Comparison of ENCODE assay signal across 18 cellular contexts in genomic region chr12:63816031-63816430, GRCh38. TPM values are rescaled to one million over a fixed set of nuclear protein-coding genes. Genes with fewer than 3 reads are reported as not detected.
DNase-seq lines count a peak whose midpoint lies in the region; ATAC-seq and TF ChIP-seq lines count a peak whose summit lies in the region.
"Had no signal": no experiment of that assay in that cellular context is flagged by ENCODE, and none has a peak within 500 bp of the region (broad histone marks: within the 10 kb centered on the region; RNA-seq: fewer than 3 reads in every experiment).

No MANE protein-coding gene starts in this region.

- no peaks in the 10 kb centered on the region for H3K9me3 ChIP-seq in HCT116 (ENCODE audit: control insufficient read depth in 1 of 2, insufficient read depth in 1 of 2, low read depth in 1 of 2, low read length in 2 of 2)
- H3K9me3 ChIP-seq: SJSA1 had no signal

- TF ChIP-seq POLR2A in HCT116 (IDR thresholded peaks at IDR 0.05; ENCODE audit: borderline replicate concordance, extremely low read depth, insufficient read depth, insufficient read length): no peak

- POLR2A ChIA-PET in HCT116 (lab: Charles Lee): no interaction called here

- H3K27ac ChIP-seq in HCT116 (ENCODE audit: low read depth, low read length): no peak overlapping the region
- H3K27ac ChIP-seq: SJSA1 had no signal

- H3K4me2 ChIP-seq in HCT116 (ENCODE audit: low read length): no peak overlapping the region

- H3K9ac ChIP-seq in HCT116 (ENCODE audit: low read length): no peak overlapping the region

- H3K27me3 ChIP-seq in HCT116 (ENCODE audit: insufficient read depth, low read length): no peaks in the 10 kb centered on the region
- H3K27me3 ChIP-seq: SJSA1 had no signal

- CTCF ChIA-PET in HCT116 (lab: Charles Lee): no interaction called here

- no peaks in the 10 kb centered on the region for H3K4me1 ChIP-seq in HCT116 (ENCODE audit: control insufficient read depth in 1 of 2, insufficient read depth in 2 of 2, low read length in 2 of 2)
- H3K4me1 ChIP-seq: SJSA1 had no signal

- TF ChIP-seq CTCF in HCT116 (IDR thresholded peaks at IDR 0.05 in 2 of 3, conservative IDR thresholded peaks at IDR 0.05 in 1 of 3; ENCODE audit: borderline replicate concordance in 1 of 3, insufficient read depth in 1 of 3, low read depth in 2 of 3, low read length in 2 of 3): no peak
- no peak for TF ChIP-seq CTCF in epithelial cell of esophagus (IDR thresholded peaks at IDR 0.05; ENCODE audit: insufficient read depth, low read depth, low read length, missing control alignments)
- no peak for TF ChIP-seq CTCF in omental fat pad (IDR thresholded peaks at IDR 0.05)

- H3K4me3 ChIP-seq in HCT116 (replicated peaks in 1 of 2; ENCODE audit: low read depth in 1 of 2, low read length in 2 of 2) (no peak overlapping the region), epithelial cell of esophagus (ENCODE audit: low read length) (no peak overlapping the region)
- H3K4me3 ChIP-seq: SJSA1 had no signal

- no peaks in the 10 kb centered on the region for H3K36me3 ChIP-seq in HCT116 (ENCODE audit: control insufficient read depth in 1 of 2, insufficient read depth in 2 of 2, low read length in 2 of 2)
- H3K36me3 ChIP-seq: SJSA1 had no signal

- no TSS peak for BruUV-seq in HCT116 (replicated peaks; lab: Mats Ljungman, UMichigan)

- H2AFZ ChIP-seq in HCT116 (ENCODE audit: low read depth, low read length, poor library complexity, severe bottlenecking): peak overlapping the region; percentile 16

- DNase-seq in HCT116 (ENCODE audit: low read depth, low spot score): no peak
- peak; percentile 27 for DNase-seq in epithelial cell of esophagus (ENCODE audit: low read depth)
- no peak for DNase-seq in omental fat pad (ENCODE audit: low spot score)
- DNase-seq in NCI-H524 (lab: John Stamatoyannopoulos, UW): no peak
- DNase-seq: activated B cell treated with CpG ODN at 0.5 μM for 24 hours; activated CD4-positive, alpha-beta memory T cell treated with anti-CD3 and anti-CD28 coated beads for 36 hours; activated naive CD4-positive, alpha-beta T cell treated with anti-CD3 and anti-CD28 coated beads, Interleukin-2, amount 50 U/mL, for 16 hours; activated T-cell treated with anti-CD3 and anti-CD28 coated beads, Interleukin-2, amount 50 U/mL, for 1 hour; CD8-positive, alpha-beta memory T cell; DMS53; effector memory CD4-positive, alpha-beta T cell; H9; NCI-H1417; stimulated activated CD4-positive, alpha-beta T cell treated with anti-CD3 and anti-CD28 coated beads, Interleukin-12 subunit alpha, Interleukin-12 subunit beta, amount 100 ng/mL, for 4 hours had no signal

- RAD21 ChIA-PET in HCT116 (lab: Charles Lee; ENCODE audit: low non-redundant PET in 1 of 2, low total read pairs in 2 of 2, uncharacterized antibody in 2 of 2, unreplicated experiment in 2 of 2): no interaction called here

- no peaks in the 10 kb centered on the region for H3K79me2 ChIP-seq in HCT116 (ENCODE audit: insufficient read depth, low read length)

- no peak for TF ChIP-seq RAD21 in HCT116 (IDR thresholded peaks at IDR 0.05; ENCODE audit: low read depth)

- intact Hi-C loops in HCT116 (cut with micrococcal nuclease): no loop called here

- ATAC-seq in GM18867 (IDR thresholded peaks at IDR 0.05; ENCODE audit: unreplicated experiment) (peak; percentile 36), HCT116 (no peak), HG03565 (IDR thresholded peaks at IDR 0.05; ENCODE audit: unreplicated experiment) (peak; percentile 23), omental fat pad (ENCODE audit: low FRiP score) (no peak), GM21528 (IDR thresholded peaks at IDR 0.05; ENCODE audit: low FRiP score, unreplicated experiment) (no peak)

- H4K20me1 ChIP-seq in HCT116 (ENCODE audit: insufficient read depth): no peaks in the 10 kb centered on the region

- H3K9me2 ChIP-seq in HCT116 (ENCODE audit: insufficient read depth): no peaks in the 10 kb centered on the region

TF ChIP-seq in HCT116, 20 proteins besides CTCF, POLR2A, EP300 and RAD21:
- TF ChIP-seq SRF (IDR thresholded peaks at IDR 0.05; ENCODE audit: low read depth) (no peak), CEBPB (IDR thresholded peaks at IDR 0.05; ENCODE audit: low read depth) (no peak), JUND (IDR thresholded peaks at IDR 0.05) (no peak), ZBTB33 (IDR thresholded peaks at IDR 0.05; ENCODE audit: extremely low read depth, insufficient replicate concordance, low read length) (no peak), SIN3A (IDR thresholded peaks at IDR 0.05; ENCODE audit: low read depth) (no peak)

RNA-seq across cellular contexts. Expression of gene SRGAP1, which starts 28.5 kb away (rescaled TPM):
- total RNA-seq in HCT116 (2021; ENCODE audit: unreplicated experiment): 16.6 TPM
- polyA plus RNA-seq in HCT116 (2012): 3.8 and 3.9 TPM in 2 replicates
- 10 to 100 TPM; 10.6 to 69.1 (median 12.9) TPM for total RNA-seq in omental fat pad

RNA-seq across cellular contexts. Expression of gene RXYLT1, which starts 36.3 kb away (rescaled TPM):
- total RNA-seq in HCT116 (2021; ENCODE audit: unreplicated experiment) (23.0 TPM), omental fat pad (10 to 100 TPM; 16.0 to 18.7 (median 17.0) TPM)
- polyA plus RNA-seq in HCT116 (2012): 6.7 and 9.8 TPM in 2 replicates

Comparison
In these comparisons a context has a peak if more than half of its experiments do, and no peak if none do; other contexts are left out.
1. ATAC-seq: peak in GM18867 (single experiment) and HG03565 (single experiment); none in HCT116 (single experiment), omental fat pad (single experiment) and GM21528 (single experiment).